In genomic region chr1:109702940-109703339, GRCh38 we compare ENCODE assay signal across 5 cellular contexts. TPM values are rescaled to one million over a fixed set of nuclear protein-coding genes. Genes with fewer than 3 reads are reported as not detected.
"Had no signal": no experiment of that assay in that cellular context is flagged by ENCODE, and none has a peak within 500 bp of the region (broad histone marks: within the 10 kb centered on the region; RNA-seq: fewer than 3 reads in every experiment).

No MANE protein-coding gene starts in this region.

RNA-seq across cellular contexts. Expression of gene GSTM5, which starts 9.1 kb away (rescaled TPM):
- total RNA-seq: M059J, PC-9, SK-MEL-5 had no signal

RNA-seq across cellular contexts. Expression of gene GSTM1, which starts 15.3 kb away (rescaled TPM):
- total RNA-seq: M059J, PC-9, Right ventricle myocardium inferior, SJCRH30, SK-MEL-5 had no signal
